8 cellular contexts compared by ENCODE assay signal in the genomic region with DNA sequence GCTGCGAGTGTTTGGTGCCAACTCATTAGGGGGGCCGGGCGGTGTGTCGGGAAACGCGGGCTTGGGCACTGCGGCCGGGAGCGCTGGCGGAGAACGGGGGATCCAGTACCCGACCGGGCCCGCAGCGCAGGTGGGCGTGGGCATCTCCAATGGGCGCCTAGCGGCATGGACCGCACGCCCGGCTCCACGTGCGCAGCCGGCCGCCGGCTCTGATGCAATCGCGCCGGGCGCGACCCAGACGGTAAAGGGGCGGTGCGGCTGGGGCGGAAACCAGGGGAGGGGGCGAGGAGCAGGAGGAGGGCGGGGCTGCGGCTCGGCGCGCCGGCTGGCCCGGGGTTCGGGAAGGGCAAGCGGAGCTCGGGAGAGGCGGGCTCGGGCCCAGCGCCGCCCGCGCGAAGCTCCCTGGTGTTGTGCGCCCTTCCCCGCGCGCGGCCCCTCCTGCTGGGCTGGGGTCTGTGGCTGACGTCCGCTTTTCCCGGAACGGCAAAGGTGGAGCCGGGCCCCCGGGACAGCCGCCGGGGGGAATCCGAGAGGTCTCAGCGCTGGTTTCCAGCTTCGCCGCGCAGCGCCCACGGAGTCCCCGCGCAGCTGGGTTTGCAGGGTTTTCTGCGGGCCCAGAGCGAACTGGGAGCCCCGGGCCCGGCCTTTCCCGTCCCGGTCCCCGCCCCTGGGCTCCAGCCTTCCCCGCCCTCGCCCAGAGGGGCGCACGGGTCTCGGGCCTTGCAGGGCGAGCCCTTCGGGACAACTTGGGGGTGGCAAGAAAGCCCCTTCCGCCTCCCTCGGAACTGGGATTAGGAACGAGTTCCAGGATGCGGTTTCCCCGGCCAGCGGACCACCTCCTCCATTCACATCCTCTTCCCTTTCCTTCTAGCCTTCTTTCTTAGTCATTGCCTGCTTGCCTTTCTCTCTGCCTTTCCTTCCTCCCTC.
A peak's percentile ranks its signal among the peaks of the same experiment; 100 is the strongest.
DNase-seq lines count a peak whose midpoint lies in the region; ATAC-seq and TF ChIP-seq lines count a peak whose summit lies in the region.

No MANE protein-coding gene starts in this region.

- DNase-seq in AG08395 (ENCODE audit: low spot score) (peak; percentile 86), NCI-H226 (peak; percentile 88), choroid plexus epithelial cell (ENCODE audit: low read depth) (peak; percentile 94), left kidney (ENCODE audit: low read depth, low spot score) (peak; percentile 96)
- peak; percentile 85 to 88 for DNase-seq in activated CD4-positive, alpha-beta T cell treated with anti-CD3 and anti-CD28 coated beads for 4 hours
- DNase-seq in stimulated activated CD4-positive, alpha-beta T cell treated with anti-CD3 and anti-CD28 coated beads, Interleukin-1b, Interleukin-23, amount 100 ng/mL, for 4 hours (ENCODE audit: low read depth in 2 of 2), result peak; percentile 80 to 81

- ATAC-seq in GM18867 (IDR thresholded peaks at IDR 0.05; ENCODE audit: unreplicated experiment), result peak; percentile 80
- ATAC-seq in HG03066 (IDR thresholded peaks at IDR 0.05; ENCODE audit: low read depth, unreplicated experiment), result peak; percentile 67

- peak overlapping the region; percentile 80 for H3K4me3 ChIP-seq in choroid plexus epithelial cell (ENCODE audit: low read depth, low read length)

- peak; percentile 1 for TF ChIP-seq CTCF in choroid plexus epithelial cell (conservative IDR thresholded peaks at IDR 0.05; ENCODE audit: low read depth, low read length)

Comparison
In these comparisons a context has a peak if more than half of its experiments do, and no peak if none do; other contexts are left out.
1. Peak in every context shown above with its lines: DNase-seq, ATAC-seq and H3K4me3 ChIP-seq.